ENCODE assay signal across 35 cellular contexts in the genomic region with DNA sequence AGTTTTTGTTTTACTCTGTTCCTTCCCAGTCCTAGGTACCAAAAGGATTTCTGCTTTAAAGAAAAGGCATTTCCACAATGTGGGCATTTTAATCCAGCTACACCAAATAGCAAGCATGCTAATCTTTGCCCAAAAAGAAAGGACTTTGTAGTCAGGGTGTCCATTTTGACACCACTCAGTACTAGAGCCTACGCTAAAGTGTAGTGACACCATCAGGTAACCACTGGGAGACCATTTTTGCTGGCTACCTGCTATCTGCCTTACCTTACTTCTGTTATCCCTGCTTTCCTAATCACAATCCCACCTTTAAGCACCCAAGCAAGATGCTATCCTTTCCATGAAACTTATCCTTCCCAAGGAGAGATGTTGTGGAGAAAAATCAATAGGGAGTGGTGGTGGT.
"Had no signal": no experiment of that assay in that cellular context is flagged by ENCODE, and none has a peak within 500 bp of the region (broad histone marks: within the 10 kb centered on the region; RNA-seq: fewer than 3 reads in every experiment).

No MANE protein-coding gene starts in this region.

- H3K36me3 Mint-ChIP-seq: activated naive CD4-positive, alpha-beta T cell treated with anti-CD3 and anti-CD28 coated beads, Interleukin-2, amount 10 ng/mL, durations not matched to agents 7 days and 5 days had no signal

- H3K9me3 Mint-ChIP-seq: activated CD4-positive, alpha-beta memory T cell treated with anti-CD3 and anti-CD28 coated beads, Interleukin-2, amount 10 ng/mL, durations not matched to agents 7 days and 5 days; activated CD4-positive, alpha-beta T cell treated with anti-CD3 and anti-CD28 coated beads, Interleukin-2, amount 10 ng/mL, durations not matched to agents 7 days and 5 days; activated naive CD4-positive, alpha-beta T cell treated with anti-CD3 and anti-CD28 coated beads, Interleukin-2, amount 10 ng/mL, durations not matched to agents 7 days and 5 days; activated naive CD4-positive, alpha-beta T cell treated with anti-CD3 and anti-CD28 coated beads, Interleukin-2, amount 50 U/mL, for 24 hours; activated naive CD8-positive, alpha-beta T cell treated with anti-CD3 and anti-CD28 coated beads, Interleukin-2, amount 10 ng/mL, durations not matched to agents 7 days and 5 days; activated naive CD8-positive, alpha-beta T cell treated with anti-CD3 and anti-CD28 coated beads, Interleukin-2, amount 50 U/mL, for 24 hours; activated T-cell treated with anti-CD3 and anti-CD28 coated beads, Interleukin-2, amount 50 U/mL, for 24 hours; activated T-helper 2 cell treated with anti-CD3 and anti-CD28 coated beads, Interferon-gamma antibody, Interleukin-2, Interleukin-4, amounts not matched to agents 10 μg/mL and 5 μg/mL and 100 μg/mL, durations not matched to agents 14 hours and 24 hours and 36 hours; brain; T-helper 1 cell treated with Interleukin-12 subunit alpha and Interleukin-12 subunit beta and Interleukin-4 antibody, amounts not matched to agents 30 μg/mL and 1 μg/mL, for 36 hours; T-helper 2 cell treated with Interferon-gamma antibody and Interleukin-4, amounts not matched to agents 5 μg/mL and 100 μg/mL, for 36 hours had no signal

- H3K27ac ChIP-seq: ascending aorta, VCaP had no signal

- DNase-seq: activated CD4-positive, alpha-beta memory T cell treated with anti-CD3 and anti-CD28 coated beads, Interleukin-2, amount 10 ng/mL, durations not matched to agents 7 days and 5 days; activated CD4-positive, alpha-beta T cell treated with anti-CD3 and anti-CD28 coated beads for 1 hour; activated CD4-positive, alpha-beta T cell treated with anti-CD3 and anti-CD28 coated beads for 36 hours; activated CD4-positive, alpha-beta T cell treated with anti-CD3 and anti-CD28 coated beads for 48 hours; activated CD4-positive, alpha-beta T cell treated with anti-CD3 and anti-CD28 coated beads, Interleukin-2, amount 10 ng/mL, durations not matched to agents 7 days and 5 days; activated CD4-positive, alpha-beta T cell treated with anti-CD3 and anti-CD28 coated beads, Interleukin-2, amount 50 U/mL, for 48 hours; activated CD4-positive, CD25-positive, alpha-beta regulatory T cell; activated CD8-positive, alpha-beta memory T cell treated with anti-CD3 and anti-CD28 coated beads for 24 hours; activated CD8-positive, alpha-beta memory T cell treated with anti-CD3 and anti-CD28 coated beads, Interleukin-2, amount 10 ng/mL, durations not matched to agents 7 days and 5 days; activated CD8-positive, alpha-beta memory T cell treated with anti-CD3 and anti-CD28 coated beads, Interleukin-2, amount 50 U/mL, for 48 hours; activated CD8-positive, alpha-beta T cell treated with anti-CD3 and anti-CD28 coated beads, Interleukin-2, amount 10 ng/mL, durations not matched to agents 7 days and 5 days; activated effector memory CD4-positive, alpha-beta T cell treated with Interleukin-2 at 50 U/mL for 16 hours; activated gamma-delta T cell; activated naive CD4-positive, alpha-beta T cell treated with anti-CD3 and anti-CD28 coated beads, Interleukin-2, amount 10 ng/mL, durations not matched to agents 7 days and 5 days; activated naive CD4-positive, alpha-beta T cell treated with Interleukin-2 at 50 U/mL for 16 hours; activated naive CD8-positive, alpha-beta T cell treated with anti-CD3 and anti-CD28 coated beads, Interleukin-2, amount 10 ng/mL, durations not matched to agents 7 days and 5 days; activated naive CD8-positive, alpha-beta T cell treated with anti-CD3 and anti-CD28 coated beads, Interleukin-2, amount 50 U/mL, for 24 hours; activated T-cell treated with anti-CD3 and anti-CD28 coated beads, Interleukin-2, amount 50 U/mL, for 24 hours; activated T-cell treated with anti-CD3 and anti-CD28 coated beads, Interleukin-2, amount 50 U/mL, for 48 hours; amygdala; anterior cingulate cortex; central memory CD4-positive, alpha-beta T cell; T-helper 1 cell; T-helper 2 cell; T-helper 9 cell had no signal

- H3K9me3 ChIP-seq: ascending aorta had no signal

- H3K27me3 ChIP-seq: ascending aorta had no signal

- FAIRE-seq: TTC549 had no signal

- H3K4me1 Mint-ChIP-seq: activated CD4-positive, alpha-beta memory T cell treated with anti-CD3 and anti-CD28 coated beads, Interleukin-2, amount 10 ng/mL, durations not matched to agents 7 days and 5 days; activated CD4-positive, alpha-beta T cell treated with anti-CD3 and anti-CD28 coated beads for 36 hours; activated CD4-positive, alpha-beta T cell treated with anti-CD3 and anti-CD28 coated beads, Interleukin-2, amount 10 ng/mL, durations not matched to agents 7 days and 5 days; activated CD8-positive, alpha-beta memory T cell treated with anti-CD3 and anti-CD28 coated beads, Interleukin-2, amount 10 ng/mL, durations not matched to agents 7 days and 5 days; activated naive CD4-positive, alpha-beta T cell treated with anti-CD3 and anti-CD28 coated beads, Interleukin-2, amount 10 ng/mL, durations not matched to agents 7 days and 5 days; activated naive CD4-positive, alpha-beta T cell treated with anti-CD3 and anti-CD28 coated beads, Interleukin-2, amount 50 U/mL, for 24 hours; activated naive CD8-positive, alpha-beta T cell treated with anti-CD3 and anti-CD28 coated beads, Interleukin-2, amount 10 ng/mL, durations not matched to agents 7 days and 5 days; activated naive CD8-positive, alpha-beta T cell treated with anti-CD3 and anti-CD28 coated beads, Interleukin-2, amount 50 U/mL, for 24 hours; brain had no signal

- H3K27me3 Mint-ChIP-seq: activated CD4-positive, alpha-beta memory T cell treated with anti-CD3 and anti-CD28 coated beads, Interleukin-2, amount 10 ng/mL, durations not matched to agents 7 days and 5 days; activated CD4-positive, alpha-beta T cell treated with anti-CD3 and anti-CD28 coated beads for 36 hours; activated CD4-positive, alpha-beta T cell treated with anti-CD3 and anti-CD28 coated beads, Interleukin-2, amount 10 ng/mL, durations not matched to agents 7 days and 5 days; activated CD8-positive, alpha-beta memory T cell treated with anti-CD3 and anti-CD28 coated beads, Interleukin-2, amount 10 ng/mL, durations not matched to agents 7 days and 5 days; activated naive CD4-positive, alpha-beta T cell treated with anti-CD3 and anti-CD28 coated beads, Interleukin-2, amount 50 U/mL, for 24 hours; activated naive CD8-positive, alpha-beta T cell; activated naive CD8-positive, alpha-beta T cell treated with anti-CD3 and anti-CD28 coated beads, Interleukin-2, amount 10 ng/mL, durations not matched to agents 7 days and 5 days; activated naive CD8-positive, alpha-beta T cell treated with anti-CD3 and anti-CD28 coated beads, Interleukin-2, amount 50 U/mL, for 24 hours; activated T-cell treated with anti-CD3 and anti-CD28 coated beads, Interleukin-2, amount 50 U/mL, for 24 hours had no signal

- H3K4me3 Mint-ChIP-seq: activated CD4-positive, alpha-beta memory T cell treated with anti-CD3 and anti-CD28 coated beads, Interleukin-2, amount 10 ng/mL, durations not matched to agents 7 days and 5 days; activated CD4-positive, alpha-beta T cell treated with anti-CD3 and anti-CD28 coated beads for 36 hours; activated CD4-positive, alpha-beta T cell treated with anti-CD3 and anti-CD28 coated beads, Interleukin-2, amount 10 ng/mL, durations not matched to agents 7 days and 5 days; activated CD8-positive, alpha-beta memory T cell treated with anti-CD3 and anti-CD28 coated beads, Interleukin-2, amount 10 ng/mL, durations not matched to agents 7 days and 5 days; activated CD8-positive, alpha-beta T cell treated with anti-CD3 and anti-CD28 coated beads, Interleukin-2, amount 10 ng/mL, durations not matched to agents 7 days and 5 days; activated naive CD4-positive, alpha-beta T cell treated with anti-CD3 and anti-CD28 coated beads, Interleukin-2, amount 10 ng/mL, durations not matched to agents 7 days and 5 days; activated naive CD4-positive, alpha-beta T cell treated with anti-CD3 and anti-CD28 coated beads, Interleukin-2, amount 50 U/mL, for 24 hours; activated naive CD8-positive, alpha-beta T cell; activated naive CD8-positive, alpha-beta T cell treated with anti-CD3 and anti-CD28 coated beads, Interleukin-2, amount 10 ng/mL, durations not matched to agents 7 days and 5 days; activated naive CD8-positive, alpha-beta T cell treated with anti-CD3 and anti-CD28 coated beads, Interleukin-2, amount 50 U/mL, for 24 hours; activated T-cell treated with anti-CD3 and anti-CD28 coated beads, Interleukin-2, amount 50 U/mL, for 24 hours; brain; T-helper 1 cell treated with Interleukin-12 subunit alpha and Interleukin-12 subunit beta and Interleukin-4 antibody, amounts not matched to agents 30 μg/mL and 1 μg/mL, for 36 hours; T-helper 2 cell treated with Interferon-gamma antibody and Interleukin-4, amounts not matched to agents 5 μg/mL and 100 μg/mL, for 36 hours had no signal

- H3K4me3 ChIP-seq: ascending aorta had no signal

- H3K27ac Mint-ChIP-seq: activated CD4-positive, alpha-beta memory T cell treated with anti-CD3 and anti-CD28 coated beads, Interleukin-2, amount 10 ng/mL, durations not matched to agents 7 days and 5 days; activated CD4-positive, alpha-beta T cell treated with anti-CD3 and anti-CD28 coated beads for 36 hours; activated CD4-positive, alpha-beta T cell treated with anti-CD3 and anti-CD28 coated beads, Interleukin-2, amount 10 ng/mL, durations not matched to agents 7 days and 5 days; activated CD8-positive, alpha-beta memory T cell treated with anti-CD3 and anti-CD28 coated beads, Interleukin-2, amount 10 ng/mL, durations not matched to agents 7 days and 5 days; activated CD8-positive, alpha-beta T cell treated with anti-CD3 and anti-CD28 coated beads, Interleukin-2, amount 10 ng/mL, durations not matched to agents 7 days and 5 days; activated naive CD4-positive, alpha-beta T cell treated with anti-CD3 and anti-CD28 coated beads, Interleukin-2, amount 10 ng/mL, durations not matched to agents 7 days and 5 days; activated naive CD4-positive, alpha-beta T cell treated with anti-CD3 and anti-CD28 coated beads, Interleukin-2, amount 50 U/mL, for 24 hours; activated naive CD8-positive, alpha-beta T cell; activated naive CD8-positive, alpha-beta T cell treated with anti-CD3 and anti-CD28 coated beads, Interleukin-2, amount 10 ng/mL, durations not matched to agents 7 days and 5 days; activated naive CD8-positive, alpha-beta T cell treated with anti-CD3 and anti-CD28 coated beads, Interleukin-2, amount 50 U/mL, for 24 hours; activated T-cell treated with anti-CD3 and anti-CD28 coated beads, Interleukin-2, amount 50 U/mL, for 24 hours; activated T-helper 2 cell treated with anti-CD3 and anti-CD28 coated beads, Interferon-gamma antibody, Interleukin-2, Interleukin-4, amounts not matched to agents 10 μg/mL and 5 μg/mL and 100 μg/mL, durations not matched to agents 14 hours and 24 hours and 36 hours; brain; T-helper 1 cell treated with Interleukin-12 subunit alpha and Interleukin-12 subunit beta and Interleukin-4 antibody, amounts not matched to agents 30 μg/mL and 1 μg/mL, for 36 hours; T-helper 2 cell treated with Interferon-gamma antibody and Interleukin-4, amounts not matched to agents 5 μg/mL and 100 μg/mL, for 36 hours had no signal

- H3K4me1 ChIP-seq: ascending aorta had no signal

- ATAC-seq: activated CD4-positive, alpha-beta T cell treated with anti-CD3 and anti-CD28 coated beads for 36 hours; activated CD4-positive, CD25-positive, alpha-beta regulatory T cell treated with anti-CD3 and anti-CD28 coated beads, Interleukin-2, amount 50 U/mL, for 24 hours; activated CD8-positive, alpha-beta memory T cell treated with anti-CD3 and anti-CD28 coated beads, Interleukin-2, amount 10 ng/mL, durations not matched to agents 7 days and 5 days; activated CD8-positive, alpha-beta T cell treated with anti-CD3 and anti-CD28 coated beads, Interleukin-2, amount 10 ng/mL, durations not matched to agents 7 days and 5 days; activated naive CD8-positive, alpha-beta T cell treated with anti-CD3 and anti-CD28 coated beads, Interleukin-2, amount 50 U/mL, for 24 hours had no signal
